In the genomic region with DNA sequence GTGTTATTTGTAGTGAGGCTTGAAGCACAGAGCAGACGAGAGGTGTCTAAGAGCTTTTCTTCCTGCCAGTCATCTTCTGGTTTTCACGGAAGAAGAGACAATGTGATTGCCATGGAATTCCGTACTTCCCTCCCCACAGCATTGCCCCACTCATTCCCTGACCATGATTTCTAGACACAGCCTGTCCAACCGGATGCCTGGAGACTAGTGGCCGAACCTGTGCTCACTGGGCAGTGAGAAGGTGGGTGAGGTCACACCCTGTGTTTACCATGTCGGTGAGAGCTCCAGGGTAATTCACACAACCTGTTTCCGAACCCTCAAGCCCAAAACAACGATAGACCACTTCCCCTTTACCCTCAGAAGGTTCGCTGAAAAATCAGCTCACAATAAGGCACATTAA, we compare ENCODE assay signal across 30 cellular contexts.
"Had no signal": no experiment of that assay in that cellular context is flagged by ENCODE, and none has a peak within 500 bp of the region (broad histone marks: within the 10 kb centered on the region; RNA-seq: fewer than 3 reads in every experiment).

No MANE protein-coding gene starts in this region.

- H3K36me3 Mint-ChIP-seq: activated CD8-positive, alpha-beta memory T cell treated with anti-CD3 and anti-CD28 coated beads, Interleukin-2, amount 10 ng/mL, durations not matched to agents 7 days and 5 days; activated naive CD4-positive, alpha-beta T cell treated with anti-CD3 and anti-CD28 coated beads, Interleukin-2, amount 10 ng/mL, durations not matched to agents 7 days and 5 days; activated naive CD4-positive, alpha-beta T cell treated with anti-CD3 and anti-CD28 coated beads, Interleukin-2, amount 50 U/mL, for 24 hours; activated naive CD8-positive, alpha-beta T cell; activated naive CD8-positive, alpha-beta T cell treated with anti-CD3 and anti-CD28 coated beads, Interleukin-2, amount 10 ng/mL, durations not matched to agents 7 days and 5 days; brain had no signal

- H3K27me3 ChIP-seq: ascending aorta had no signal

- H3K4me1 Mint-ChIP-seq: activated B cell treated with CpG ODN at 0.5 μM for 24 hours; activated naive CD4-positive, alpha-beta T cell treated with anti-CD3 and anti-CD28 coated beads, Interleukin-2, amount 50 U/mL, for 24 hours had no signal

- H3K9me3 ChIP-seq: ascending aorta had no signal

- H3K4me3 ChIP-seq: ascending aorta had no signal

- H3K9me3 Mint-ChIP-seq: activated B cell treated with CpG ODN at 0.5 μM for 24 hours; activated CD4-positive, alpha-beta memory T cell treated with anti-CD3 and anti-CD28 coated beads, Interleukin-2, amount 10 ng/mL, durations not matched to agents 7 days and 5 days; activated CD4-positive, alpha-beta T cell treated with anti-CD3 and anti-CD28 coated beads, Interleukin-2, amount 10 ng/mL, durations not matched to agents 7 days and 5 days; activated naive CD4-positive, alpha-beta T cell treated with anti-CD3 and anti-CD28 coated beads, Interleukin-2, amount 10 ng/mL, durations not matched to agents 7 days and 5 days; activated naive CD4-positive, alpha-beta T cell treated with anti-CD3 and anti-CD28 coated beads, Interleukin-2, amount 50 U/mL, for 24 hours; activated naive CD8-positive, alpha-beta T cell treated with anti-CD3 and anti-CD28 coated beads, Interleukin-2, amount 10 ng/mL, durations not matched to agents 7 days and 5 days; activated naive CD8-positive, alpha-beta T cell treated with anti-CD3 and anti-CD28 coated beads, Interleukin-2, amount 50 U/mL, for 24 hours; activated T-cell treated with anti-CD3 and anti-CD28 coated beads, Interleukin-2, amount 50 U/mL, for 24 hours; activated T-helper 2 cell treated with anti-CD3 and anti-CD28 coated beads, Interferon-gamma antibody, Interleukin-2, Interleukin-4, amounts not matched to agents 10 μg/mL and 5 μg/mL and 100 μg/mL, durations not matched to agents 14 hours and 24 hours and 36 hours; brain; T-helper 1 cell treated with Interleukin-12 subunit alpha and Interleukin-12 subunit beta and Interleukin-4 antibody, amounts not matched to agents 30 μg/mL and 1 μg/mL, for 36 hours; T-helper 2 cell treated with Interferon-gamma antibody and Interleukin-4, amounts not matched to agents 5 μg/mL and 100 μg/mL, for 36 hours had no signal

- H3K27me3 Mint-ChIP-seq: activated B cell treated with CpG ODN at 0.5 μM for 24 hours; activated CD4-positive, alpha-beta memory T cell treated with anti-CD3 and anti-CD28 coated beads, Interleukin-2, amount 10 ng/mL, durations not matched to agents 7 days and 5 days; activated CD4-positive, alpha-beta T cell treated with anti-CD3 and anti-CD28 coated beads, Interleukin-2, amount 10 ng/mL, durations not matched to agents 7 days and 5 days; activated CD8-positive, alpha-beta memory T cell treated with anti-CD3 and anti-CD28 coated beads, Interleukin-2, amount 10 ng/mL, durations not matched to agents 7 days and 5 days; activated naive CD4-positive, alpha-beta T cell treated with anti-CD3 and anti-CD28 coated beads, Interleukin-2, amount 10 ng/mL, durations not matched to agents 7 days and 5 days; activated naive CD4-positive, alpha-beta T cell treated with anti-CD3 and anti-CD28 coated beads, Interleukin-2, amount 50 U/mL, for 24 hours; activated naive CD8-positive, alpha-beta T cell; activated naive CD8-positive, alpha-beta T cell treated with anti-CD3 and anti-CD28 coated beads, Interleukin-2, amount 10 ng/mL, durations not matched to agents 7 days and 5 days; activated T-cell treated with anti-CD3 and anti-CD28 coated beads, Interleukin-2, amount 50 U/mL, for 24 hours had no signal

- H3K27ac Mint-ChIP-seq: activated B cell treated with CpG ODN at 0.5 μM for 24 hours; activated CD4-positive, alpha-beta memory T cell treated with anti-CD3 and anti-CD28 coated beads, Interleukin-2, amount 10 ng/mL, durations not matched to agents 7 days and 5 days; activated CD4-positive, alpha-beta T cell treated with anti-CD3 and anti-CD28 coated beads, Interleukin-2, amount 10 ng/mL, durations not matched to agents 7 days and 5 days; activated CD8-positive, alpha-beta memory T cell treated with anti-CD3 and anti-CD28 coated beads, Interleukin-2, amount 10 ng/mL, durations not matched to agents 7 days and 5 days; activated CD8-positive, alpha-beta T cell treated with anti-CD3 and anti-CD28 coated beads, Interleukin-2, amount 10 ng/mL, durations not matched to agents 7 days and 5 days; activated naive CD4-positive, alpha-beta T cell treated with anti-CD3 and anti-CD28 coated beads, Interleukin-2, amount 10 ng/mL, durations not matched to agents 7 days and 5 days; activated naive CD4-positive, alpha-beta T cell treated with anti-CD3 and anti-CD28 coated beads, Interleukin-2, amount 50 U/mL, for 24 hours; activated naive CD8-positive, alpha-beta T cell; activated naive CD8-positive, alpha-beta T cell treated with anti-CD3 and anti-CD28 coated beads, Interleukin-2, amount 50 U/mL, for 24 hours; activated T-cell treated with anti-CD3 and anti-CD28 coated beads, Interleukin-2, amount 50 U/mL, for 24 hours; activated T-helper 2 cell treated with anti-CD3 and anti-CD28 coated beads, Interferon-gamma antibody, Interleukin-2, Interleukin-4, amounts not matched to agents 10 μg/mL and 5 μg/mL and 100 μg/mL, durations not matched to agents 14 hours and 24 hours and 36 hours; brain; T-helper 1 cell treated with Interleukin-12 subunit alpha and Interleukin-12 subunit beta and Interleukin-4 antibody, amounts not matched to agents 30 μg/mL and 1 μg/mL, for 36 hours; T-helper 2 cell treated with Interferon-gamma antibody and Interleukin-4, amounts not matched to agents 5 μg/mL and 100 μg/mL, for 36 hours had no signal

- H3K27ac ChIP-seq: ascending aorta, VCaP had no signal

- H3K36me3 ChIP-seq: ascending aorta had no signal

- ATAC-seq: activated CD8-positive, alpha-beta memory T cell treated with anti-CD3 and anti-CD28 coated beads, Interleukin-2, amount 10 ng/mL, durations not matched to agents 7 days and 5 days; activated CD8-positive, alpha-beta T cell treated with anti-CD3 and anti-CD28 coated beads, Interleukin-2, amount 10 ng/mL, durations not matched to agents 7 days and 5 days; activated naive CD8-positive, alpha-beta T cell treated with anti-CD3 and anti-CD28 coated beads, Interleukin-2, amount 50 U/mL, for 24 hours had no signal

- H3K4me3 Mint-ChIP-seq: activated B cell treated with CpG ODN at 0.5 μM for 24 hours; activated CD4-positive, alpha-beta memory T cell treated with anti-CD3 and anti-CD28 coated beads, Interleukin-2, amount 10 ng/mL, durations not matched to agents 7 days and 5 days; activated CD4-positive, alpha-beta T cell treated with anti-CD3 and anti-CD28 coated beads, Interleukin-2, amount 10 ng/mL, durations not matched to agents 7 days and 5 days; activated CD8-positive, alpha-beta memory T cell treated with anti-CD3 and anti-CD28 coated beads, Interleukin-2, amount 10 ng/mL, durations not matched to agents 7 days and 5 days; activated CD8-positive, alpha-beta T cell treated with anti-CD3 and anti-CD28 coated beads, Interleukin-2, amount 10 ng/mL, durations not matched to agents 7 days and 5 days; activated naive CD4-positive, alpha-beta T cell treated with anti-CD3 and anti-CD28 coated beads, Interleukin-2, amount 10 ng/mL, durations not matched to agents 7 days and 5 days; activated naive CD4-positive, alpha-beta T cell treated with anti-CD3 and anti-CD28 coated beads, Interleukin-2, amount 50 U/mL, for 24 hours; activated naive CD8-positive, alpha-beta T cell; activated naive CD8-positive, alpha-beta T cell treated with anti-CD3 and anti-CD28 coated beads, Interleukin-2, amount 10 ng/mL, durations not matched to agents 7 days and 5 days; activated naive CD8-positive, alpha-beta T cell treated with anti-CD3 and anti-CD28 coated beads, Interleukin-2, amount 50 U/mL, for 24 hours; activated T-cell treated with anti-CD3 and anti-CD28 coated beads, Interleukin-2, amount 50 U/mL, for 24 hours; brain; T-helper 1 cell treated with Interleukin-12 subunit alpha and Interleukin-12 subunit beta and Interleukin-4 antibody, amounts not matched to agents 30 μg/mL and 1 μg/mL, for 36 hours; T-helper 2 cell treated with Interferon-gamma antibody and Interleukin-4, amounts not matched to agents 5 μg/mL and 100 μg/mL, for 36 hours had no signal

- DNase-seq: activated B cell treated with CpG ODN at 0.5 μM for 24 hours; activated CD4-positive, alpha-beta memory T cell treated with anti-CD3 and anti-CD28 coated beads, Interleukin-2, amount 10 ng/mL, durations not matched to agents 7 days and 5 days; activated CD4-positive, alpha-beta T cell treated with anti-CD3 and anti-CD28 coated beads, Interleukin-2, amount 50 U/mL, for 48 hours; activated CD4-positive, CD25-positive, alpha-beta regulatory T cell treated with anti-CD3 and anti-CD28 coated beads, Interleukin-2, amount 50 U/mL, for 72 hours; activated CD8-positive, alpha-beta memory T cell treated with anti-CD3 and anti-CD28 coated beads for 24 hours; activated CD8-positive, alpha-beta memory T cell treated with anti-CD3 and anti-CD28 coated beads, Interleukin-2, amount 50 U/mL, for 48 hours; activated effector memory CD4-positive, alpha-beta T cell treated with Interleukin-2 at 50 U/mL for 16 hours; activated gamma-delta T cell; activated naive CD4-positive, alpha-beta T cell treated with Interleukin-2 at 50 U/mL for 16 hours; activated naive CD8-positive, alpha-beta T cell treated with anti-CD3 and anti-CD28 coated beads, Interleukin-2, amount 10 ng/mL, durations not matched to agents 7 days and 5 days; activated naive CD8-positive, alpha-beta T cell treated with anti-CD3 and anti-CD28 coated beads, Interleukin-2, amount 50 U/mL, for 24 hours; activated T-cell treated with anti-CD3 and anti-CD28 coated beads, Interleukin-2, amount 50 U/mL, for 24 hours; activated T-cell treated with anti-CD3 and anti-CD28 coated beads, Interleukin-2, amount 50 U/mL, for 48 hours; amygdala; anterior cingulate cortex; central memory CD4-positive, alpha-beta T cell; SW 1271; T-helper 9 cell had no signal
